17 cellular contexts compared by ENCODE assay signal in the genomic region with DNA sequence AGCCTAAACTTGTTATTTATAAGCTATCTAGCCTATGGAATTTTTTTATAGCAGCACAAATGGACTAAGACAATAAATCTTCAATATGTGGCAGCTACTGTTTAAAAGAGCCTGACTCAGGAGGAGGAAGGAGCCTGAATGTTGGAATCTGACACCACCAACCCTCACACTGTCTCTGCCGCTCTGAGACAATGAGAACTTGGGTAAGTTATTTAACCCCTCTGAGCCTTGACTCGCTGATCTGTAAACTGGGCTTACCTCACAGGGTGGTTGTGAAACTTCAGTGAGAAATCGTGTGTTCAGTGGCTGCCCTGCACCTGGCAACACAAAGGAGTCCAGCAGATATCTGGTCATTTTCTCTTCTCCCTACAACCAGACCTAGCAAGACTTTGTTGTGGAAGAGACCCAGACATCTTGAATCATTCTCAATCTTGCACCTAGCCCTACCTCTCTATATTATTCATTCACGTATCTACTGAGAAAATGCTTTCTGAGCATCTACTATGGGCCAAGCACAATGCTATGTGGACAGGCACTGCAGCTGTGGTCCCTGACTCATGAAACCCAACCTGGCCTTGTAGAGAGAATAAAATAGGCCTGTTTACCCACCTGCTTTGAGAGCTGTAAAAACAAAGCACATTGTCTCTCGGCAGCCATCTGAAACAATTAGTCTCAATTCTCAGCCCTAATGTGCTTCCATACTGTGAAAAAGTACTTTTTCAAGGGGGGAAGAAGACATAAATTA.
A peak's percentile ranks its signal among the peaks of the same experiment; 100 is the strongest.
DNase-seq lines count a peak whose midpoint lies in the region; TF ChIP-seq lines count a peak whose summit lies in the region.
"Had no signal": no experiment of that assay in that cellular context is flagged by ENCODE, and none has a peak within 500 bp of the region (broad histone marks: within the 10 kb centered on the region; RNA-seq: fewer than 3 reads in every experiment).

No MANE protein-coding gene starts in this region.

- no peaks in the 10 kb centered on the region for H3K27me3 ChIP-seq in trophoblast cell (ENCODE audit: insufficient read depth, low read length)
- H3K27me3 ChIP-seq: brain microvascular endothelial cell, heart left ventricle, transverse colon had no signal

- no peak for TF ChIP-seq CTCF in choroid plexus epithelial cell (conservative IDR thresholded peaks at IDR 0.05; ENCODE audit: low read depth, low read length)
- no peak for TF ChIP-seq CTCF in mesothelial cell of epicardium (IDR thresholded peaks at IDR 0.05; ENCODE audit: unreplicated experiment)

- H4K8ac ChIP-seq in trophoblast cell (ENCODE audit: low read depth, low read length): no peak overlapping the region

- no peak overlapping the region for H3K18ac ChIP-seq in trophoblast cell (ENCODE audit: low read length)

- CTCF ChIA-PET in HEK293T (lab: Yijun Ruan, JAX): no interaction called here

- no peak overlapping the region for H3K4me3 Mint-ChIP-seq in mesothelial cell of epicardium
- H3K4me3 Mint-ChIP-seq: T-helper 17 cell had no signal

- POLR2A ChIA-PET in HEK293T (lab: Yijun Ruan, JAX): no interaction called here

- no peak overlapping the region for H3K14ac ChIP-seq in trophoblast cell (ENCODE audit: low read length)

- peaks cover 0 to 5% of the 10 kb centered on the region in 2 experiments for H3K4me1 ChIP-seq in trophoblast cell (ENCODE audit: control insufficient read depth in 1 of 2, insufficient read depth in 2 of 2, low read length in 2 of 2)
- H3K4me1 ChIP-seq: heart left ventricle, transverse colon had no signal

- H3K4ac ChIP-seq in trophoblast cell (ENCODE audit: low read depth, low read length): no peak overlapping the region

- no CpG with 5 or more reads among the region's 5 CpGs for WGBS in trophoblast cell (ENCODE audit: extremely low coverage, insufficient coverage, insufficient read length)

- H3K23ac ChIP-seq in trophoblast cell (ENCODE audit: low read length): no peak overlapping the region

- H3K9me3 Mint-ChIP-seq in mesothelial cell of epicardium: peaks cover 16% of the 10 kb centered on the region

- no peak overlapping the region for H3K9ac ChIP-seq in trophoblast cell (ENCODE audit: low read length)

- H3K79me1 ChIP-seq in trophoblast cell (ENCODE audit: low read length): peaks cover 3% of the 10 kb centered on the region

- H4K91ac ChIP-seq in trophoblast cell (ENCODE audit: low read depth, low read length): no peak overlapping the region

- H2AK5ac ChIP-seq in trophoblast cell (ENCODE audit: low read length): no peak overlapping the region

- DNase-seq in COLO668 (lab: John Stamatoyannopoulos, UW; ENCODE audit: unreplicated experiment) (peak; percentile 61), HEK293T (ENCODE audit: extremely low spot score) (no peak), NCI-H2081 treated with DMSO at 0.1 percent for 48 hours (lab: John Stamatoyannopoulos, UW) (peak; percentile 39), choroid plexus epithelial cell (ENCODE audit: low read depth) (peak; percentile 6), trophoblast cell (no peak), NCI-H1694 (lab: John Stamatoyannopoulos, UW) (no peak), mesothelial cell of epicardium (ENCODE audit: low spot score in 2 of 2, unreplicated experiment in 2 of 2) (no peak)
- no peak for DNase-seq in stimulated activated CD8-positive, alpha-beta memory T cell treated with anti-CD3 and anti-CD28 coated beads, Interleukin-4, amount 100 ng/mL, for 48 hours
- DNase-seq: activated CD4-positive, alpha-beta T cell treated with anti-CD3 and anti-CD28 coated beads for 4 hours; activated effector memory CD4-positive, alpha-beta T cell treated with anti-CD3 and anti-CD28 coated beads, Interleukin-2, amount 50 U/mL, for 16 hours; brain microvascular endothelial cell; DMS153; heart left ventricle; MG63; T-helper 17 cell; transverse colon had no signal

- H3K36me3 Mint-ChIP-seq in mesothelial cell of epicardium: no peaks in the 10 kb centered on the region

- H3K36me3 ChIP-seq in trophoblast cell (ENCODE audit: control insufficient read depth in 1 of 2, insufficient read depth in 2 of 2, low read length in 2 of 2): no peaks in the 10 kb centered on the region
- H3K36me3 ChIP-seq: brain microvascular endothelial cell, heart left ventricle, MG63, transverse colon had no signal

- peaks cover 7% of the 10 kb centered on the region for H3K4me1 Mint-ChIP-seq in mesothelial cell of epicardium

- no peak overlapping the region for H4K12ac ChIP-seq in trophoblast cell (ENCODE audit: low read depth, low read length)

- no peak overlapping the region for H3K4me2 ChIP-seq in trophoblast cell (ENCODE audit: low read length)

- no peak overlapping the region for H2BK12ac ChIP-seq in trophoblast cell (ENCODE audit: low read length)

- no peak overlapping the region for H2BK5ac ChIP-seq in trophoblast cell (ENCODE audit: low read depth, low read length, poor library complexity)

- H3K27ac ChIP-seq in trophoblast cell (ENCODE audit: low read depth, low read length): no peak overlapping the region
- H3K27ac ChIP-seq: brain microvascular endothelial cell, heart left ventricle, transverse colon had no signal

- H2BK120ac ChIP-seq in trophoblast cell (ENCODE audit: insufficient read depth, low read length, poor library complexity): no peak overlapping the region

- H3K4me3 ChIP-seq in choroid plexus epithelial cell (ENCODE audit: low read depth, low read length) (no peak overlapping the region), trophoblast cell (ENCODE audit: low read depth, low read length) (no peak overlapping the region)
- H3K4me3 ChIP-seq: heart left ventricle, lung, MG63, transverse colon had no signal

- no peaks in the 10 kb centered on the region for H3K79me2 ChIP-seq in trophoblast cell (ENCODE audit: control insufficient read depth, insufficient read depth, low read length, poor library complexity)

- no peaks in the 10 kb centered on the region for H3K27me3 Mint-ChIP-seq in mesothelial cell of epicardium (ENCODE audit: low read depth)

- H3K9me3 ChIP-seq in trophoblast cell (ENCODE audit: insufficient read depth, low read depth, low read length): no peaks in the 10 kb centered on the region
- H3K9me3 ChIP-seq: heart left ventricle, MG63, transverse colon had no signal

- H2AFZ ChIP-seq in trophoblast cell (ENCODE audit: insufficient read depth, low read length, poor library complexity): no peak overlapping the region

- no peak overlapping the region for H3K27ac Mint-ChIP-seq in mesothelial cell of epicardium
- H3K27ac Mint-ChIP-seq: T-helper 17 cell had no signal

TF ChIP-seq in HEK293T, 16 proteins besides CTCF, POLR2A, EP300 and RAD21:
- no peak for TF ChIP-seq HDGF (IDR thresholded peaks at IDR 0.05; ENCODE audit: borderline replicate concordance)
- TF ChIP-seq, protein P1, sequence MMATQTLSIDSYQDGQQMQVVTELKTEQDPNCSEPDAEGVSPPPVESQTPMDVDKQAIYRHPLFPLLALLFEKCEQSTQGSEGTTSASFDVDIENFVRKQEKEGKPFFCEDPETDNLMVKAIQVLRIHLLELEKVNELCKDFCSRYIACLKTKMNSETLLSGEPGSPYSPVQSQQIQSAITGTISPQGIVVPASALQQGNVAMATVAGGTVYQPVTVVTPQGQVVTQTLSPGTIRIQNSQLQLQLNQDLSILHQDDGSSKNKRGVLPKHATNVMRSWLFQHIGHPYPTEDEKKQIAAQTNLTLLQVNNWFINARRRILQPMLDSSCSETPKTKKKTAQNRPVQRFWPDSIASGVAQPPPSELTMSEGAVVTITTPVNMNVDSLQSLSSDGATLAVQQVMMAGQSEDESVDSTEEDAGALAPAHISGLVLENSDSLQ (IDR thresholded peaks at IDR 0.05): peak; percentile 83
TF ChIP-seq in HEK293T: peak in this region for 1.

Comparison
In these comparisons a context has a peak if more than half of its experiments do, and no peak if none do; other contexts are left out.
1. DNase-seq: peak in COLO668 (single experiment), NCI-H2081 treated with DMSO at 0.1 percent for 48 hours (single experiment) and choroid plexus epithelial cell (single experiment); none in HEK293T (single experiment), trophoblast cell (0 of 2), stimulated activated CD8-positive, alpha-beta memory T cell treated with anti-CD3 and anti-CD28 coated beads, Interleukin-4, amount 100 ng/mL, for 48 hours (single experiment), NCI-H1694 (single experiment) and mesothelial cell of epicardium (0 of 2).